In the genomic region with DNA sequence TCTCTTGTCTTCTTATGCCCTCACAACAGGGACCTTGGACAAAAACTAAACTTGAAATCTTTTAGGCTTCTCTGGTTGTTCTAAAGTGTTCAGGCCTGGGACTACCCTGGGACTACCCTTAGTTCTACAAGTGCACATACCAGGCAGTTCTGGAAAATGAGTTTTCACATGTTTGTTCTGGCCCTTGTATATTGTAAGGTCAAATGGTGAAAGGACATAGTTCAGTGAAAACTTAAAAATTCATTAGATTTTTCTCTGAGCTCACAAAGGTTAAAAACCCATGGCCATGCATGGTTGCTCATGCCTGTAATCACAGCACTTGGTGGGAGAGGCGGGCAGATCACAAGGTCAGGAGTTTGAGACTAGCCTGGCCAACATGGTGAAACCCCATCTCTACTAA, we compare ENCODE assay signal across 19 cellular contexts.
"Had no signal": no experiment of that assay in that cellular context is flagged by ENCODE, and none has a peak within 500 bp of the region (broad histone marks: within the 10 kb centered on the region; RNA-seq: fewer than 3 reads in every experiment).

No MANE protein-coding gene starts in this region.

- H3K27me3 ChIP-seq: SJSA1 had no signal

- H3K27ac ChIP-seq: RWPE1, SJSA1, SK-N-MC had no signal

- DNase-seq: KBM-7, MV-4-11, NCI-H1048, NCI-H1105, NCI-H1417, NCI-H1436 treated with DMSO at 0.1 percent for 48 hours, NCI-H1694, NCI-H187 treated with DMSO at 0.1 percent for 48 hours, NCI-H2029 treated with DMSO at 0.1 percent for 48 hours, NCI-H2171 treated with DMSO at 0.1 percent for 48 hours, NCI-H345, NCI-H446 treated with DMSO at 0.1 percent for 48 hours, NCI-H524 treated with DMSO at 0.1 percent for 48 hours, NCI-H69, NCI-H774, SHP77 had no signal

- H3K36me3 ChIP-seq: SJSA1 had no signal

- H3K4me1 ChIP-seq: SJSA1 had no signal

- H3K4me3 ChIP-seq: SJSA1, SK-N-MC had no signal
